Comparison of ENCODE assay signal across 15 cellular contexts in the genomic region with DNA sequence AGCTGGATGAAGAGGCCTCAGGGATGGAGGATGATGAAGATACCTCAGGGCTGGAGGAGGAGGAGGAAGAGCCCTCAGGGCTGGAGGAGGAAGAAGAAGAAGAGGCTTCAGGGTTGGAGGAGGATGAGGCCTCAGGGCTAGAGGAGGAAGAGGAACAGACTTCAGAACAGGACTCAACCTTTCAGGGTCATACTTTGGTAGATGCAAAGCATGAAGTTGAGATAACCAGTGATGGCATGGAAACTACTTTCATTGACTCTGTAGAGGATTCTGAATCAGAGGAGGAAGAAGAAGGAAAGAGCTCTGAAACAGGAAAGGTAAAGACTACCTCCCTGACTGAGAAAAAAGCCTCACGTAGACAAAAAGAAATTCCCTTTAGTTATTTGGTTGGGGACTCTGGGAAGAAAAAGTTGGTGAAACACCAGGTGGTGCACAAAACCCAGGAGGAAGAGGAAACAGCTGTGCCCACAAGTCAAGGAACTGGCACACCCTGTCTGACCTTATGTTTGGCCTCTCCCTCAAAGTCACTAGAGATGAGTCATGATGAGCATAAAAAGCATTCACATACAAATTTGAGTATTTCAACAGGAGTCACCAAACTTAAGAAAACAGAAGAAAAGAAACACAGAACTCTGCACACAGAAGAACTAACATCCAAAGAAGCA. TPM values are rescaled to one million over a fixed set of nuclear protein-coding genes. Genes with fewer than 3 reads are reported as not detected.
DNase-seq lines count a peak whose midpoint lies in the region; ATAC-seq and TF ChIP-seq lines count a peak whose summit lies in the region.
"Had no signal": no experiment of that assay in that cellular context is flagged by ENCODE, and none has a peak within 500 bp of the region (broad histone marks: within the 10 kb centered on the region; RNA-seq: fewer than 3 reads in every experiment).

No MANE protein-coding gene starts in this region.

- H3K27ac ChIP-seq in uterus (no peak overlapping the region), WERI-Rb-1 (no peak overlapping the region)
- H3K27ac ChIP-seq: ovary had no signal

- H3K27me3 ChIP-seq in uterus, result no peaks in the 10 kb centered on the region
- H3K27me3 ChIP-seq in WERI-Rb-1 (ENCODE audit: insufficient read depth, low read depth, severe bottlenecking), result no peaks in the 10 kb centered on the region
- H3K27me3 ChIP-seq: ovary had no signal

- H3K36me3 ChIP-seq in uterus, result no peaks in the 10 kb centered on the region
- H3K36me3 ChIP-seq in WERI-Rb-1, result no peaks in the 10 kb centered on the region
- H3K36me3 ChIP-seq: ovary had no signal

- TF ChIP-seq POLR2A in uterus (IDR thresholded peaks at IDR 0.05), result no peak

- H3K9me3 ChIP-seq in uterus (no peaks in the 10 kb centered on the region), WERI-Rb-1 (ENCODE audit: severe bottlenecking) (peaks cover 6% of the 10 kb centered on the region)
- H3K9me3 ChIP-seq: ovary had no signal

- ATAC-seq in esophagus mucosa (peak; percentile 97), GM18867 (IDR thresholded peaks at IDR 0.05; ENCODE audit: unreplicated experiment) (no peak), left lobe of liver (no peak)

- no peak overlapping the region for H3K4me3 ChIP-seq in uterus
- no peak overlapping the region for H3K4me3 ChIP-seq in WERI-Rb-1 (ENCODE audit: low read depth, low read length)
- H3K4me3 ChIP-seq: ovary had no signal

- intact Hi-C loops in uterus (cut with DNase I; ENCODE audit: low total_unique reads), result no loop called here

- no peaks in the 10 kb centered on the region for H3K4me1 ChIP-seq in uterus

- DNase-seq in A172 (ENCODE audit: low spot score), result peak; percentile 71
- peak; percentile 43 for DNase-seq in EL
- DNase-seq in NOMO-1 treated with DMSO at 0.1 percent for 48 hours (lab: John Stamatoyannopoulos, UW; ENCODE audit: unreplicated experiment), result peak; percentile 64
- DNase-seq in left lobe of liver (ENCODE audit: low spot score), result no peak
- no peak for DNase-seq in uterus
- DNase-seq in WERI-Rb-1, result no peak
- DNase-seq: activated CD4-positive, alpha-beta memory T cell treated with anti-CD3 and anti-CD28 coated beads, Interleukin-2, amount 10 ng/mL, durations not matched to agents 7 days and 5 days; aorta; DMS153; NCI-H526 treated with DMSO at 0.1 percent for 48 hours; ovary; SHP77 treated with DMSO at 0.1 percent for 48 hours had no signal

- TF ChIP-seq CTCF in uterus (IDR thresholded peaks at IDR 0.05) (no peak), WERI-Rb-1 (IDR thresholded peaks at IDR 0.05; ENCODE audit: low read depth, low read length) (no peak)

RNA-seq across cellular contexts. Expression of a gene that starts 15.4 kb away (rescaled TPM):
- not detected in 2 replicates for total RNA-seq in A172 (2014; rRNA removed; shearing (Covaris generic))
- total RNA-seq in esophagus mucosa, result not detected
- total RNA-seq in left lobe of liver, result 0.38 TPM
- total RNA-seq in uterus, result 1 to 10 TPM in 1 of 4 donors, under 1 TPM in 1, not detected in 2; 0.40 to 4.5 TPM
- total RNA-seq: activated CD4-positive, alpha-beta memory T cell treated with anti-CD3 and anti-CD28 coated beads, Interleukin-2, amount 10 ng/mL, durations not matched to agents 7 days and 5 days; activated T-helper 2 cell treated with anti-CD3 and anti-CD28 coated beads, Interferon-gamma antibody, Interleukin-2, Interleukin-4, amounts not matched to agents 10 μg/mL and 5 μg/mL and 100 μg/mL, durations not matched to agents 14 hours and 24 hours and 36 hours had no signal

Comparison
In these comparisons a context has a peak if more than half of its experiments do, and no peak if none do; other contexts are left out.
1. DNase-seq: peak in A172 (single experiment), EL (single experiment) and NOMO-1 treated with DMSO at 0.1 percent for 48 hours (single experiment); none in left lobe of liver (single experiment), uterus (0 of 2) and WERI-Rb-1 (single experiment).